21 cellular contexts compared by ENCODE assay signal in genomic region chr19:39688637-39689036, GRCh38. TPM values are rescaled to one million over a fixed set of nuclear protein-coding genes. Genes with fewer than 3 reads are reported as not detected.
"Had no signal": no experiment of that assay in that cellular context is flagged by ENCODE, and none has a peak within 500 bp of the region (broad histone marks: within the 10 kb centered on the region; RNA-seq: fewer than 3 reads in every experiment).

No MANE protein-coding gene starts in this region.

RNA-seq across cellular contexts. Expression of gene LGALS14, which starts 15.6 kb away (rescaled TPM):
- total RNA-seq: dermis blood vessel endothelial cell; dorsolateral prefrontal cortex; endothelial cell of umbilical vein; epithelial cell of proximal tubule; esophagus squamous epithelium; gastrocnemius medialis; glomerular endothelial cell; heart right ventricle; kidney; left lung; left ventricle myocardium superior; lower leg skin; lower lobe of right lung; lung microvascular endothelial cell; mesenteric fat pad; mucosa of descending colon; myocyte; naive thymus-derived CD8-positive, alpha-beta T cell had no signal
- polyA plus RNA-seq: endothelial cell of umbilical vein; esophagus; heart right ventricle; immature natural killer cell; naive thymus-derived CD8-positive, alpha-beta T cell had no signal

RNA-seq across cellular contexts. Expression of gene LGALS16, which starts 32.9 kb away (rescaled TPM):
- total RNA-seq: dermis blood vessel endothelial cell; endothelial cell of umbilical vein; epithelial cell of proximal tubule; esophagus squamous epithelium; gastrocnemius medialis; glomerular endothelial cell; heart right ventricle; kidney; left lung; left ventricle myocardium superior; lower leg skin; lower lobe of right lung; lung microvascular endothelial cell; mesenteric fat pad; mesothelial cell of epicardium; mucosa of descending colon; myocyte; naive thymus-derived CD8-positive, alpha-beta T cell had no signal
- polyA plus RNA-seq: endothelial cell of umbilical vein; esophagus; heart right ventricle; immature natural killer cell; naive thymus-derived CD8-positive, alpha-beta T cell had no signal

RNA-seq across cellular contexts. Expression of gene CLC, which starts 49.2 kb away (rescaled TPM):
- total RNA-seq: dermis blood vessel endothelial cell; endothelial cell of umbilical vein; epithelial cell of proximal tubule; esophagus squamous epithelium; gastrocnemius medialis; glomerular endothelial cell; kidney; left lung; left ventricle myocardium superior; lower leg skin; lower lobe of right lung; lung microvascular endothelial cell; mesenteric fat pad; mesothelial cell of epicardium; myocyte; naive thymus-derived CD8-positive, alpha-beta T cell had no signal
- polyA plus RNA-seq: endothelial cell of umbilical vein; esophagus; heart right ventricle; naive thymus-derived CD8-positive, alpha-beta T cell had no signal
